In the genomic region with DNA sequence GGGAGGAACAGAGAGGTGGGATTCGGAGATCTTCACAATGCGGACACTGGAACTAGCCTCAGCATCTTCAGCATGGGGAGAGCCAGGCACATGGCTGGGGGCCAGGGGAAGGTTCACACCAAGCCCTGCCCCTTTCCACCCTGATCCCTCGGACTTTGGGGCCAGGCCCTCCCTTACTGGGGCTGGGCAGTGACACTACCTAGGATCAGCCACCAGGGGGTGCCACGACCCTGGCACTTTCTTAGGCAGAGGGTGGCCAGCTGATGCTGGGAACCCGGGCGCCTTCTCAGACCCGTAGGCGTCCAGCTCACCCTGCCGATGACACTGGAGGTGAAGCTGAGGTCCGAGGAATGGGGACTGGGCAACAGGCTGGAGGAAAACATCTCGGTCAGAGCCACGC, we compare ENCODE assay signal across 1 cellular context.
TF ChIP-seq lines count a peak whose summit lies in the region.
"Not testable (repeated sequence)": the region's sequence is repeated elsewhere in the genome, so short reads cannot be mapped to it uniquely, and the experiment has no call there.

No MANE protein-coding gene starts in this region.

TF ChIP-seq in K562, 482 proteins besides CTCF, POLR2A, EP300 and RAD21 (continues in another document):
- TF ChIP-seq SMARCA5 (IDR thresholded peaks at IDR 0.05) (peak; percentile 76; the same call in 1 of the 2 replicates), DACH1 (IDR thresholded peaks at IDR 0.05; ENCODE audit: partially characterized antibody) (peak; percentile 17), ZNF165 (CRISPR knock-in tag; IDR thresholded peaks at IDR 0.05; ENCODE audit: borderline replicate concordance) (peak; percentile 90), MEF2D (tag; conservative IDR thresholded peaks at IDR 0.05; ENCODE audit: low read depth) (0 out of 2 replicates have a peak, but pooled peaks have one; percentile 24), DMBX1 (CRISPR knock-in tag; IDR thresholded peaks at IDR 0.05; ENCODE audit: borderline replicate concordance) (0 out of 2 replicates have a peak, but pooled peaks have one; percentile 50), NR4A1 (CRISPR knock-in tag; IDR thresholded peaks at IDR 0.05) (peak; percentile 89; the same call in 1 of the 2 replicates), NR4A1 (tag; IDR thresholded peaks at IDR 0.05) (0 out of 2 replicates have a peak, but pooled peaks have one; percentile 23), MAZ (CRISPR knock-in tag; conservative IDR thresholded peaks at IDR 0.05 in 1 of 2, IDR thresholded peaks at IDR 0.05 in 1 of 2) (peak; percentile 49 to 86; a peak in 3 of 4 replicates), JUNB (CRISPR knock-in tag; conservative IDR thresholded peaks at IDR 0.05) (0 out of 2 replicates have a peak, but pooled peaks have one; percentile 8), KLF10 (CRISPR knock-in tag; IDR thresholded peaks at IDR 0.05) (0 out of 2 replicates have a peak, but pooled peaks have one; percentile 8), ZNF239 (CRISPR knock-in tag; IDR thresholded peaks at IDR 0.05) (peak; percentile 49), ZNF764 (CRISPR knock-in tag; IDR thresholded peaks at IDR 0.05; ENCODE audit: low read depth) (peak; percentile 74; the same call in 1 of the 2 replicates), ZNF76 (CRISPR knock-in tag; IDR thresholded peaks at IDR 0.05; ENCODE audit: borderline replicate concordance) (peak; percentile 46), ZFPM2 (CRISPR knock-in tag; IDR thresholded peaks at IDR 0.05) (0 out of 2 replicates have a peak, but pooled peaks have one; percentile 58), ELF4 (CRISPR knock-in tag; IDR thresholded peaks at IDR 0.05) (peak; percentile 62; the same call in 1 of the 2 replicates), ZNF583 (CRISPR knock-in tag; IDR thresholded peaks at IDR 0.05) (0 out of 2 replicates have a peak, but pooled peaks have one; percentile 43), ZNF263 (CRISPR knock-in tag; IDR thresholded peaks at IDR 0.05; ENCODE audit: borderline replicate concordance) (0 out of 2 replicates have a peak, but pooled peaks have one; percentile 7), MYC (CRISPR knock-in tag; IDR thresholded peaks at IDR 0.05; ENCODE audit: borderline replicate concordance, low read depth) (peak; percentile 59; the same call in 1 of the 2 replicates), OTX1 (CRISPR knock-in tag; IDR thresholded peaks at IDR 0.05) (0 out of 2 replicates have a peak, but pooled peaks have one; percentile 34)
- TF ChIP-seq, protein P1, sequence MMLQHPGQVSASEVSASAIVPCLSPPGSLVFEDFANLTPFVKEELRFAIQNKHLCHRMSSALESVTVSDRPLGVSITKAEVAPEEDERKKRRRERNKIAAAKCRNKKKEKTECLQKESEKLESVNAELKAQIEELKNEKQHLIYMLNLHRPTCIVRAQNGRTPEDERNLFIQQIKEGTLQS (IDR thresholded peaks at IDR 0.05) = not testable (repeated sequence)
- TF ChIP-seq, protein P1 (CRISPR knock-in tag; conservative IDR thresholded peaks at IDR 0.05) = peak; percentile 45; the same call in 1 of the 2 replicates
- TF ChIP-seq, protein P2, sequence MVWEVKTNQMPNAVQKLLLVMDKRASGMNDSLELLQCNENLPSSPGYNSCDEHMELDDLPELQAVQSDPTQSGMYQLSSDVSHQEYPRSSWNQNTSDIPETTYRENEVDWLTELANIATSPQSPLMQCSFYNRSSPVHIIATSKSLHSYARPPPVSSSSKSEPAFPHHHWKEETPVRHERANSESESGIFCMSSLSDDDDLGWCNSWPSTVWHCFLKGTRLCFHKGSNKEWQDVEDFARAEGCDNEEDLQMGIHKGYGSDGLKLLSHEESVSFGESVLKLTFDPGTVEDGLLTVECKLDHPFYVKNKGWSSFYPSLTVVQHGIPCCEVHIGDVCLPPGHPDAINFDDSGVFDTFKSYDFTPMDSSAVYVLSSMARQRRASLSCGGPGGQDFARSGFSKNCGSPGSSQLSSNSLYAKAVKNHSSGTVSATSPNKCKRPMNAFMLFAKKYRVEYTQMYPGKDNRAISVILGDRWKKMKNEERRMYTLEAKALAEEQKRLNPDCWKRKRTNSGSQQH (CRISPR knock-in tag; IDR thresholded peaks at IDR 0.05) = peak; percentile 65
- TF ChIP-seq, protein P3, sequence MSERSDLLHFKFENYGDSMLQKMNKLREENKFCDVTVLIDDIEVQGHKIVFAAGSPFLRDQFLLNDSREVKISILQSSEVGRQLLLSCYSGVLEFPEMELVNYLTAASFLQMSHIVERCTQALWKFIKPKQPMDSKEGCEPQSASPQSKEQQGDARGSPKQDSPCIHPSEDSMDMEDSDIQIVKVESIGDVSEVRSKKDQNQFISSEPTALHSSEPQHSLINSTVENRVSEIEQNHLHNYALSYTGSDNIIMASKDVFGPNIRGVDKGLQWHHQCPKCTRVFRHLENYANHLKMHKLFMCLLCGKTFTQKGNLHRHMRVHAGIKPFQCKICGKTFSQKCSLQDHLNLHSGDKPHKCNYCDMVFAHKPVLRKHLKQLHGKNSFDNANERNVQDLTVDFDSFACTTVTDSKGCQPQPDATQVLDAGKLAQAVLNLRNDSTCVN (CRISPR knock-in tag; IDR thresholded peaks at IDR 0.05) = 0 out of 2 replicates have a peak, but pooled peaks have one; percentile 74
- TF ChIP-seq, protein P4, sequence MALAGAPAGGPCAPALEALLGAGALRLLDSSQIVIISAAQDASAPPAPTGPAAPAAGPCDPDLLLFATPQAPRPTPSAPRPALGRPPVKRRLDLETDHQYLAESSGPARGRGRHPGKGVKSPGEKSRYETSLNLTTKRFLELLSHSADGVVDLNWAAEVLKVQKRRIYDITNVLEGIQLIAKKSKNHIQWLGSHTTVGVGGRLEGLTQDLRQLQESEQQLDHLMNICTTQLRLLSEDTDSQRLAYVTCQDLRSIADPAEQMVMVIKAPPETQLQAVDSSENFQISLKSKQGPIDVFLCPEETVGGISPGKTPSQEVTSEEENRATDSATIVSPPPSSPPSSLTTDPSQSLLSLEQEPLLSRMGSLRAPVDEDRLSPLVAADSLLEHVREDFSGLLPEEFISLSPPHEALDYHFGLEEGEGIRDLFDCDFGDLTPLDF (CRISPR knock-in tag; IDR thresholded peaks at IDR 0.05) = peak; percentile 50; the same call in 1 of the 2 replicates
- TF ChIP-seq, protein P5, sequence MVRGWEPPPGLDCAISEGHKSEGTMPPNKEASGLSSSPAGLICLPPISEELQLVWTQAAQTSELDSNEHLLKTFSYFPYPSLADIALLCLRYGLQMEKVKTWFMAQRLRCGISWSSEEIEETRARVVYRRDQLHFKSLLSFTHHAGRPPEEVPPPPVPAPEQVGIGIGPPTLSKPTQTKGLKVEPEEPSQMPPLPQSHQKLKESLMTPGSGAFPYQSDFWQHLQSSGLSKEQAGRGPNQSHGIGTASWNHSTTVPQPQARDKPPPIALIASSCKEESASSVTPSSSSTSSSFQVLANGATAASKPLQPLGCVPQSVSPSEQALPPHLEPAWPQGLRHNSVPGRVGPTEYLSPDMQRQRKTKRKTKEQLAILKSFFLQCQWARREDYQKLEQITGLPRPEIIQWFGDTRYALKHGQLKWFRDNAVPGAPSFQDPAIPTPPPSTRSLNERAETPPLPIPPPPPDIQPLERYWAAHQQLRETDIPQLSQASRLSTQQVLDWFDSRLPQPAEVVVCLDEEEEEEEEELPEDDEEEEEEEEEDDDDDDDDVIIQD (CRISPR knock-in tag; IDR thresholded peaks at IDR 0.05) = 0 out of 2 replicates have a peak, but pooled peaks have one; percentile 69
- TF ChIP-seq, protein P6, sequence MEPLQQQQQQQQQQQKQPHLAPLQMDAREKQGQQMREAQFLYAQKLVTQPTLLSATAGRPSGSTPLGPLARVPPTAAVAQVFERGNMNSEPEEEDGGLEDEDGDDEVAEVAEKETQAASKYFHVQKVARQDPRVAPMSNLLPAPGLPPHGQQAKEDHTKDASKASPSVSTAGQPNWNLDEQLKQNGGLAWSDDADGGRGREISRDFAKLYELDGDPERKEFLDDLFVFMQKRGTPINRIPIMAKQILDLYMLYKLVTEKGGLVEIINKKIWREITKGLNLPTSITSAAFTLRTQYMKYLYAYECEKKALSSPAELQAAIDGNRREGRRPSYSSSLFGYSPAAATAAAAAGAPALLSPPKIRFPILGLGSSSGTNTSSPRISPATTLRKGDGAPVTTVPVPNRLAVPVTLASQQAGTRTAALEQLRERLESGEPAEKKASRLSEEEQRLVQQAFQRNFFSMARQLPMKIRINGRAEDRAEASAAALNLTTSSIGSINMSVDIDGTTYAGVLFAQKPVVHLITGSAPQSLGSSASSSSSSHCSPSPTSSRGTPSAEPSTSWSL (CRISPR knock-in tag; IDR thresholded peaks at IDR 0.05; ENCODE audit: borderline replicate concordance) = peak; percentile 92
- TF ChIP-seq, protein P7, sequence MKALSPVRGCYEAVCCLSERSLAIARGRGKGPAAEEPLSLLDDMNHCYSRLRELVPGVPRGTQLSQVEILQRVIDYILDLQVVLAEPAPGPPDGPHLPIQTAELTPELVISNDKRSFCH (CRISPR knock-in tag; IDR thresholded peaks at IDR 0.05) = not testable (repeated sequence)
- TF ChIP-seq, protein P7 (tag; IDR thresholded peaks at IDR 0.05) = peak; percentile 37; the same call in 1 of the 2 replicates
- TF ChIP-seq, protein P8, sequence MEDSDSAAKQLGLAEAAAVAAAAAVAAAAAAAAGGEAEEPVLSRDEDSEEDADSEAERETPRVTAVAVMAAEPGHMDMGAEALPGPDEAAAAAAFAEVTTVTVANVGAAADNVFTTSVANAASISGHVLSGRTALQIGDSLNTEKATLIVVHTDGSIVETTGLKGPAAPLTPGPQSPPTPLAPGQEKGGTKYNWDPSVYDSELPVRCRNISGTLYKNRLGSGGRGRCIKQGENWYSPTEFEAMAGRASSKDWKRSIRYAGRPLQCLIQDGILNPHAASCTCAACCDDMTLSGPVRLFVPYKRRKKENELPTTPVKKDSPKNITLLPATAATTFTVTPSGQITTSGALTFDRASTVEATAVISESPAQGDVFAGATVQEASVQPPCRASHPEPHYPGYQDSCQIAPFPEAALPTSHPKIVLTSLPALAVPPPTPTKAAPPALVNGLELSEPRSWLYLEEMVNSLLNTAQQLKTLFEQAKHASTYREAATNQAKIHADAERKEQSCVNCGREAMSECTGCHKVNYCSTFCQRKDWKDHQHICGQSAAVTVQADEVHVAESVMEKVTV (CRISPR knock-in tag; IDR thresholded peaks at IDR 0.05) = peak; percentile 91
- TF ChIP-seq MYC (IDR thresholded peaks at IDR 0.05; ENCODE audit: low read depth, low read length) = not testable (repeated sequence)
- TF ChIP-seq, protein P9, sequence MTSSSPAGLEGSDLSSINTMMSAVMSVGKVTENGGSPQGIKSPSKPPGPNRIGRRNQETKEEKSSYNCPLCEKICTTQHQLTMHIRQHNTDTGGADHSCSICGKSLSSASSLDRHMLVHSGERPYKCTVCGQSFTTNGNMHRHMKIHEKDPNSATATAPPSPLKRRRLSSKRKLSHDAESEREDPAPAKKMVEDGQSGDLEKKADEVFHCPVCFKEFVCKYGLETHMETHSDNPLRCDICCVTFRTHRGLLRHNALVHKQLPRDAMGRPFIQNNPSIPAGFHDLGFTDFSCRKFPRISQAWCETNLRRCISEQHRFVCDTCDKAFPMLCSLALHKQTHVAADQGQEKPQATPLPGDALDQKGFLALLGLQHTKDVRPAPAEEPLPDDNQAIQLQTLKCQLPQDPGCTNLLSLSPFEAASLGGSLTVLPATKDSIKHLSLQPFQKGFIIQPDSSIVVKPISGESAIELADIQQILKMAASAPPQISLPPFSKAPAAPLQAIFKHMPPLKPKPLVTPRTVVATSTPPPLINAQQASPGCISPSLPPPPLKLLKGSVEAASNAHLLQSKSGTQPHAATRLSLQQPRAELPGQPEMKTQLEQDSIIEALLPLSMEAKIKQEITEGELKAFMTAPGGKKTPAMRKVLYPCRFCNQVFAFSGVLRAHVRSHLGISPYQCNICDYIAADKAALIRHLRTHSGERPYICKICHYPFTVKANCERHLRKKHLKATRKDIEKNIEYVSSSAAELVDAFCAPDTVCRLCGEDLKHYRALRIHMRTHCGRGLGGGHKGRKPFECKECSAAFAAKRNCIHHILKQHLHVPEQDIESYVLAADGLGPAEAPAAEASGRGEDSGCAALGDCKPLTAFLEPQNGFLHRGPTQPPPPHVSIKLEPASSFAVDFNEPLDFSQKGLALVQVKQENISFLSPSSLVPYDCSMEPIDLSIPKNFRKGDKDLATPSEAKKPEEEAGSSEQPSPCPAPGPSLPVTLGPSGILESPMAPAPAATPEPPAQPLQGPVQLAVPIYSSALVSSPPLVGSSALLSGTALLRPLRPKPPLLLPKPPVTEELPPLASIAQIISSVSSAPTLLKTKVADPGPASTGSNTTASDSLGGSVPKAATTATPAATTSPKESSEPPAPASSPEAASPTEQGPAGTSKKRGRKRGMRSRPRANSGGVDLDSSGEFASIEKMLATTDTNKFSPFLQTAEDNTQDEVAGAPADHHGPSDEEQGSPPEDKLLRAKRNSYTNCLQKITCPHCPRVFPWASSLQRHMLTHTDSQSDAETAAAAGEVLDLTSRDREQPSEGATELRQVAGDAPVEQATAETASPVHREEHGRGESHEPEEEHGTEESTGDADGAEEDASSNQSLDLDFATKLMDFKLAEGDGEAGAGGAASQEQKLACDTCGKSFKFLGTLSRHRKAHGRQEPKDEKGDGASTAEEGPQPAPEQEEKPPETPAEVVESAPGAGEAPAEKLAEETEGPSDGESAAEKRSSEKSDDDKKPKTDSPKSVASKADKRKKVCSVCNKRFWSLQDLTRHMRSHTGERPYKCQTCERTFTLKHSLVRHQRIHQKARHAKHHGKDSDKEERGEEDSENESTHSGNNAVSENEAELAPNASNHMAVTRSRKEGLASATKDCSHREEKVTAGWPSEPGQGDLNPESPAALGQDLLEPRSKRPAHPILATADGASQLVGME (CRISPR knock-in tag; IDR thresholded peaks at IDR 0.05) = peak; percentile 76; the same call in 1 of the 2 replicates
- TF ChIP-seq, protein P10, sequence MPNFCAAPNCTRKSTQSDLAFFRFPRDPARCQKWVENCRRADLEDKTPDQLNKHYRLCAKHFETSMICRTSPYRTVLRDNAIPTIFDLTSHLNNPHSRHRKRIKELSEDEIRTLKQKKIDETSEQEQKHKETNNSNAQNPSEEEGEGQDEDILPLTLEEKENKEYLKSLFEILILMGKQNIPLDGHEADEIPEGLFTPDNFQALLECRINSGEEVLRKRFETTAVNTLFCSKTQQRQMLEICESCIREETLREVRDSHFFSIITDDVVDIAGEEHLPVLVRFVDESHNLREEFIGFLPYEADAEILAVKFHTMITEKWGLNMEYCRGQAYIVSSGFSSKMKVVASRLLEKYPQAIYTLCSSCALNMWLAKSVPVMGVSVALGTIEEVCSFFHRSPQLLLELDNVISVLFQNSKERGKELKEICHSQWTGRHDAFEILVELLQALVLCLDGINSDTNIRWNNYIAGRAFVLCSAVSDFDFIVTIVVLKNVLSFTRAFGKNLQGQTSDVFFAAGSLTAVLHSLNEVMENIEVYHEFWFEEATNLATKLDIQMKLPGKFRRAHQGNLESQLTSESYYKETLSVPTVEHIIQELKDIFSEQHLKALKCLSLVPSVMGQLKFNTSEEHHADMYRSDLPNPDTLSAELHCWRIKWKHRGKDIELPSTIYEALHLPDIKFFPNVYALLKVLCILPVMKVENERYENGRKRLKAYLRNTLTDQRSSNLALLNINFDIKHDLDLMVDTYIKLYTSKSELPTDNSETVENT (CRISPR knock-in tag; IDR thresholded peaks at IDR 0.05) = peak; percentile 83; the same call in 1 of the 2 replicates
